Comparison of ENCODE assay signal across 8 cellular contexts in the genomic region with DNA sequence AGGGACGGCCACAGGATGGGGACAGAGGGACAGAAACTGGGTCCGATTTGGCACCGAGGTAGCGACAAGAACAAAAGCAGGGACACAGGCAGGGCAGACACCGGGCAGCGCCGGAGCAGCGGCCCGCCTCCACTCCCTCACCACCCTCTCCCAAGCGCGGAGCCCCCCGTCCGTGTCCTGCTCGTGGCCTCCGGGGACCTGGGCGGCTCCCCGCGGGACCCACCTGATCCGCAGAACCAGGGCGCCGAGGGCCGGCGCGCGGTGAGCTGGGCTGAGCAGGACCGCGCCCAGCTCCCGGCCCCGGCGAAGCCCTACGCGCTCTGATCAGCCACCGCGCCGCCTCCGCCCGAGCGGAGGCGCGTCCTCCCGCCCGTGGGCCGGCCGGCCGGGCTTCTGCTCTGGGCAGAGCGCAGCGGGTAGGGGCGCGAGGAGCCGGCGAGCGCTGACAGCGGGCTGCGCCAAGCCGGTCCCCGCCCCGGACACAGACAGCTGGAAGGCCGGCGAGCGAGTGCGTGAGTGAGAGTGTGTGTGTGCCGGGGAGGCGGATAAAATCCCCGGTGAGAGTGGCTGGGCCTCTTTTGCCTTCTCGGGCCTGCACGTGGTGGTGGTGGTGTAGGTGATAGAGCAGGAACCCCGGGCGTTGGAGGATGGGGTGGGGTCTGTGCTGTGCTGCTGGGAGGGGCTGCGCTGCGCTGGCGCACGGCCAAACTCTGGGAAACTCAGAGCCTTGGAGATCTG. TPM values are rescaled to one million over a fixed set of nuclear protein-coding genes. Genes with fewer than 3 reads are reported as not detected.
DNase-seq lines count a peak whose midpoint lies in the region; ATAC-seq and TF ChIP-seq lines count a peak whose summit lies in the region.

A gene (minus strand): TSS at position 418 of the 738 bp plus-strand sequence. CDS start 31,922 bp downstream, outside the sequence.

- H3K27ac Mint-ChIP-seq in IgD-negative memory B cell, result no peak within 1 kb of the TSS

- peak; percentile 84 for DNase-seq in DMS53 (lab: John Stamatoyannopoulos, UW)
- DNase-seq in activated CD4-positive, alpha-beta T cell treated with anti-CD3 and anti-CD28 coated beads, Interleukin-2, amount 50 U/mL, for 48 hours, result peak; percentile 9 to 15
- DNase-seq in fibroblast of pulmonary artery (ENCODE audit: low read depth), result peak; percentile 71
- peak; percentile 65 for DNase-seq in myocyte (ENCODE audit: low read depth)
- DNase-seq in aorta, result peak; percentile 83 to 90

- peak within 1 kb of the TSS; percentile 28 to 92 (median 84) for H3K4me3 Mint-ChIP-seq in IgD-negative memory B cell

- H3K9me3 Mint-ChIP-seq in IgD-negative memory B cell, result peaks cover 0 to 8% (median 1%) of the 10 kb centered on the region in 3 donors

- H3K27ac ChIP-seq in aorta (ENCODE audit: low read depth in 1 of 2, low read length in 2 of 2), result peak within 1 kb of the TSS; percentile 53 to 84

- H3K4me1 Mint-ChIP-seq in IgD-negative memory B cell, result peaks cover 15 to 22% (median 20%) of the 10 kb centered on the region in 3 donors

- TF ChIP-seq CTCF in fibroblast of pulmonary artery (IDR thresholded peaks at IDR 0.05; ENCODE audit: low read length, missing control alignments), result no peak

- H3K36me3 Mint-ChIP-seq in IgD-negative memory B cell, result peaks cover 3% of the 10 kb centered on the region

- no peaks in the 10 kb centered on the region for H3K9me3 ChIP-seq in aorta (ENCODE audit: control insufficient read depth, low read length)

- H3K4me3 ChIP-seq in fibroblast of pulmonary artery (replicated peaks; ENCODE audit: low read depth, low read length), result peak within 1 kb of the TSS; percentile 49
- H3K4me3 ChIP-seq in aorta (ENCODE audit: low read length in 2 of 2), result peak within 1 kb of the TSS; percentile 70 to 79

- intact Hi-C loops in aorta (cut with DNase I), result loop anchor here (2.0 to 5.0 kb wide), 2 partner anchors 37 to 38 kb away; no protein-coding TSS in a partner anchor

- ATAC-seq in aorta (ENCODE audit: low FRiP score), result peak; percentile 86
- ATAC-seq in HG03571 (IDR thresholded peaks at IDR 0.05; ENCODE audit: unreplicated experiment), result no peak
- ATAC-seq in GM18858 (IDR thresholded peaks at IDR 0.05; ENCODE audit: unreplicated experiment), result no peak

- no peaks in the 10 kb centered on the region for H3K27me3 ChIP-seq in aorta (ENCODE audit: control insufficient read depth in 1 of 2, insufficient read depth in 2 of 2, low read length in 1 of 2)

- H3K27me3 Mint-ChIP-seq in IgD-negative memory B cell, result peaks cover 44% of the 10 kb centered on the region

- no peaks in the 10 kb centered on the region for H3K4me1 ChIP-seq in aorta (ENCODE audit: control insufficient read depth in 1 of 2, insufficient read depth in 2 of 2, low read length in 2 of 2)

- 0% methylated on average over 53 to 72 of the region's 72 CpGs for WGBS in aorta, 2 donors

- no peaks in the 10 kb centered on the region for H3K36me3 ChIP-seq in aorta (ENCODE audit: control insufficient read depth in 1 of 2, insufficient read depth in 2 of 2, low read length in 1 of 2)

RNA-seq across cellular contexts. Expression of the gene that starts here (rescaled TPM):
- polyA plus RNA-seq in IgD-negative memory B cell (not detected), aorta (100 to 1,000 TPM; 102 to 239 TPM)
- total RNA-seq in myocyte (not detected in 2 replicates), aorta (10 to 100 TPM; 17.6 to 38.9 TPM)
- not detected for polyA plus RNA-seq in myocyte (2012)

Comparison
In these comparisons a context has a peak if more than half of its experiments do, and no peak if none do; other contexts are left out.
1. RNA of the gene that starts here (total RNA-seq): 17.6 to 38.9 TPM in aorta; not detected in myocyte; every median in the first group is over 10 times any median in the second.
2. RNA of the gene that starts here (polyA plus RNA-seq): 102 to 239 TPM in aorta; not detected in IgD-negative memory B cell (single experiment); every median in the first group is over 100 times any median in the second.
3. Peak in DNase-seq in myocyte; RNA of the gene not detected or under 1 TPM.
4. DNase-seq: peak in every context shown above with its lines; median percentile 86 in aorta; 84 in DMS53; 71 in fibroblast of pulmonary artery; 65 in myocyte; 12 in activated CD4-positive, alpha-beta T cell treated with anti-CD3 and anti-CD28 coated beads, Interleukin-2, amount 50 U/mL, for 48 hours.